1 cellular context compared by ENCODE assay signal in the genomic region with DNA sequence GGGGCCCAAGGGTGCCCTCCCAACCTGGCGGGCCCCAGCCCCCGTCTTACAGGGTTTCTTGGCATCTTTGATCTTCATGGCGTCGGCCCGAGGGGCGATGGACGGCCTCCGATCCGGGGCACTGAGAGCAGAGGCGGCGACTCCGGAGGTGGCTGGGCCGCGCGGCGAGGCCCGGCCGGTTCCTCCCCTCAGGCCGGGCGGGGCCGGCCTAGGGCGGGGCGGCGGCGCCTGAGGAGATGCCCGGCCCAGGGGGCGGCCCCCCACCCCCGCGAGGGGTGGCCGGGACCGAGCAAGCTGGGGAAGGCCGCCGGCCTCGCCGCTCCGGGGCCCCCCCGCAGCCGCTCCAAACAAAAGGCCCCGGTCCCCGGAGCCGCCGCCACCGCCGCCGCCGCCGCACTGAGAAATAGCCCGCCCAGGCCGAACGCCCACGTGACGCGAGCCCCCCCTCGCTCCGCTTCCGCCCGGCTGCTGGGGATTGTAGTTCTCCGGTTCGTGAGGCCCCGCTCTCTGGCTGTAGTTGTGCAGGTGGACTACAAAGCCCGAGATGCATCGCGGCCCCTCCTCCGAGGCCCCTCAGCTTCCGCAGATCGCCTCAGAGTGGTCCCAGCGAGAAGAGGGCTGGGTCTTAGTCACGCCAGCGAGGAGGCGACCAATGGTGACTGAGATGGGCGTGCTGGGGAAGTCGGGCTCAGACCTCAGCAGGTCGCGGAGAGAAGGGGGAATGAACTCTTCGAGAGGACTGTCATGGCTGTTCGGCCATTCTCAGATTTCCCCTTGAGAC.
TF ChIP-seq lines count a peak whose summit lies in the region.

Gene PANK3 (minus strand): TSS at position 163 of the 781 bp plus-strand sequence. CDS start 85 bp downstream, at position 78.

TF ChIP-seq in HepG2, 621 proteins besides CTCF, POLR2A, EP300 and RAD21 (continued from another document and continues in another):
- TF ChIP-seq REST (IDR thresholded peaks at IDR 0.05; ENCODE audit: borderline replicate concordance in 1 of 2, low read depth in 1 of 2, low read length in 2 of 2) (peak in 1 of 2 experiments; percentile 66; a peak in 2 of 4 replicates), NR2F6 (IDR thresholded peaks at IDR 0.05) (no peak), NR2F6 (CRISPR knock-in tag; IDR thresholded peaks at IDR 0.05) (peak; percentile 31; the same call in 1 of the 2 replicates), SPEN (CRISPR knock-in tag; IDR thresholded peaks at IDR 0.05; ENCODE audit: low read depth) (peak; percentile 73), NPAS2 (CRISPR knock-in tag; IDR thresholded peaks at IDR 0.05; ENCODE audit: borderline replicate concordance) (peak; percentile 30; the same call in 1 of the 2 replicates), EZH2 (conservative IDR thresholded peaks at IDR 0.05; ENCODE audit: low read depth, low read length) (no peak), LCORL (IDR thresholded peaks at IDR 0.05) (no peak), LCORL (CRISPR knock-in tag; IDR thresholded peaks at IDR 0.05) (no peak), SNAI1 (CRISPR knock-in tag; IDR thresholded peaks at IDR 0.05; ENCODE audit: borderline replicate concordance) (no peak), ZNF451 (CRISPR knock-in tag; IDR thresholded peaks at IDR 0.05) (peak; percentile 44; the same call in 1 of the 2 replicates), NCOA1 (CRISPR knock-in tag; IDR thresholded peaks at IDR 0.05) (no peak), ZNF616 (CRISPR knock-in tag; IDR thresholded peaks at IDR 0.05; ENCODE audit: low read depth) (peak; percentile 47; the same call in 1 of the 2 replicates), ATF1 (CRISPR knock-in tag; IDR thresholded peaks at IDR 0.05) (no peak; the same call in none of the 2 replicates), ZSCAN5A (CRISPR knock-in tag; IDR thresholded peaks at IDR 0.05; ENCODE audit: borderline replicate concordance) (no peak; the same call in 1 of the 2 replicates), SRY (CRISPR knock-in tag; IDR thresholded peaks at IDR 0.05) (no peak; the same call in 1 of the 2 replicates), ZC3H13 (CRISPR knock-in tag; IDR thresholded peaks at IDR 0.05) (no peak; the same call in 1 of the 2 replicates), ZNF549 (CRISPR knock-in tag; IDR thresholded peaks at IDR 0.05) (no peak), SMAD3 (CRISPR knock-in tag; IDR thresholded peaks at IDR 0.05) (no peak), IRF2 (CRISPR knock-in tag; IDR thresholded peaks at IDR 0.05) (peak; percentile 95), ZNF34 (CRISPR knock-in tag; IDR thresholded peaks at IDR 0.05; ENCODE audit: borderline replicate concordance) (0 out of 2 replicates have a peak, but pooled peaks have one; percentile 18), ZNF781 (CRISPR knock-in tag; IDR thresholded peaks at IDR 0.05; ENCODE audit: borderline replicate concordance, not compliant biosample characterization) (peak; percentile 77), ZNF709 (CRISPR knock-in tag; IDR thresholded peaks at IDR 0.05) (no peak; the same call in 1 of the 2 replicates), PRMT3 (CRISPR knock-in tag; IDR thresholded peaks at IDR 0.05; ENCODE audit: borderline replicate concordance, low read depth) (no peak), KDM1A (CRISPR knock-in tag; IDR thresholded peaks at IDR 0.05) (no peak), ISL2 (CRISPR knock-in tag; IDR thresholded peaks at IDR 0.05) (no peak), FOXP1 (IDR thresholded peaks at IDR 0.05) (no peak), FOXP1 (CRISPR knock-in tag; IDR thresholded peaks at IDR 0.05) (no peak)
- TF ChIP-seq, protein P1, sequence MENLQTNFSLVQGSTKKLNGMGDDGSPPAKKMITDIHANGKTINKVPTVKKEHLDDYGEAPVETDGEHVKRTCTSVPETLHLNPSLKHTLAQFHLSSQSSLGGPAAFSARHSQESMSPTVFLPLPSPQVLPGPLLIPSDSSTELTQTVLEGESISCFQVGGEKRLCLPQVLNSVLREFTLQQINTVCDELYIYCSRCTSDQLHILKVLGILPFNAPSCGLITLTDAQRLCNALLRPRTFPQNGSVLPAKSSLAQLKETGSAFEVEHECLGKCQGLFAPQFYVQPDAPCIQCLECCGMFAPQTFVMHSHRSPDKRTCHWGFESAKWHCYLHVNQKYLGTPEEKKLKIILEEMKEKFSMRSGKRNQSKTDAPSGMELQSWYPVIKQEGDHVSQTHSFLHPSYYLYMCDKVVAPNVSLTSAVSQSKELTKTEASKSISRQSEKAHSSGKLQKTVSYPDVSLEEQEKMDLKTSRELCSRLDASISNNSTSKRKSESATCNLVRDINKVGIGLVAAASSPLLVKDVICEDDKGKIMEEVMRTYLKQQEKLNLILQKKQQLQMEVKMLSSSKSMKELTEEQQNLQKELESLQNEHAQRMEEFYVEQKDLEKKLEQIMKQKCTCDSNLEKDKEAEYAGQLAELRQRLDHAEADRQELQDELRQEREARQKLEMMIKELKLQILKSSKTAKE (CRISPR knock-in tag; IDR thresholded peaks at IDR 0.05; ENCODE audit: borderline replicate concordance) = no peak
- TF ChIP-seq, protein P2, sequence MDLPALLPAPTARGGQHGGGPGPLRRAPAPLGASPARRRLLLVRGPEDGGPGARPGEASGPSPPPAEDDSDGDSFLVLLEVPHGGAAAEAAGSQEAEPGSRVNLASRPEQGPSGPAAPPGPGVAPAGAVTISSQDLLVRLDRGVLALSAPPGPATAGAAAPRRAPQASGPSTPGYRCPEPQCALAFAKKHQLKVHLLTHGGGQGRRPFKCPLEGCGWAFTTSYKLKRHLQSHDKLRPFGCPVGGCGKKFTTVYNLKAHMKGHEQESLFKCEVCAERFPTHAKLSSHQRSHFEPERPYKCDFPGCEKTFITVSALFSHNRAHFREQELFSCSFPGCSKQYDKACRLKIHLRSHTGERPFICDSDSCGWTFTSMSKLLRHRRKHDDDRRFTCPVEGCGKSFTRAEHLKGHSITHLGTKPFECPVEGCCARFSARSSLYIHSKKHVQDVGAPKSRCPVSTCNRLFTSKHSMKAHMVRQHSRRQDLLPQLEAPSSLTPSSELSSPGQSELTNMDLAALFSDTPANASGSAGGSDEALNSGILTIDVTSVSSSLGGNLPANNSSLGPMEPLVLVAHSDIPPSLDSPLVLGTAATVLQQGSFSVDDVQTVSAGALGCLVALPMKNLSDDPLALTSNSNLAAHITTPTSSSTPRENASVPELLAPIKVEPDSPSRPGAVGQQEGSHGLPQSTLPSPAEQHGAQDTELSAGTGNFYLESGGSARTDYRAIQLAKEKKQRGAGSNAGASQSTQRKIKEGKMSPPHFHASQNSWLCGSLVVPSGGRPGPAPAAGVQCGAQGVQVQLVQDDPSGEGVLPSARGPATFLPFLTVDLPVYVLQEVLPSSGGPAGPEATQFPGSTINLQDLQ (CRISPR knock-in tag; IDR thresholded peaks at IDR 0.05) = 0 out of 2 replicates have a peak, but pooled peaks have one; percentile 51
- TF ChIP-seq, protein P3, sequence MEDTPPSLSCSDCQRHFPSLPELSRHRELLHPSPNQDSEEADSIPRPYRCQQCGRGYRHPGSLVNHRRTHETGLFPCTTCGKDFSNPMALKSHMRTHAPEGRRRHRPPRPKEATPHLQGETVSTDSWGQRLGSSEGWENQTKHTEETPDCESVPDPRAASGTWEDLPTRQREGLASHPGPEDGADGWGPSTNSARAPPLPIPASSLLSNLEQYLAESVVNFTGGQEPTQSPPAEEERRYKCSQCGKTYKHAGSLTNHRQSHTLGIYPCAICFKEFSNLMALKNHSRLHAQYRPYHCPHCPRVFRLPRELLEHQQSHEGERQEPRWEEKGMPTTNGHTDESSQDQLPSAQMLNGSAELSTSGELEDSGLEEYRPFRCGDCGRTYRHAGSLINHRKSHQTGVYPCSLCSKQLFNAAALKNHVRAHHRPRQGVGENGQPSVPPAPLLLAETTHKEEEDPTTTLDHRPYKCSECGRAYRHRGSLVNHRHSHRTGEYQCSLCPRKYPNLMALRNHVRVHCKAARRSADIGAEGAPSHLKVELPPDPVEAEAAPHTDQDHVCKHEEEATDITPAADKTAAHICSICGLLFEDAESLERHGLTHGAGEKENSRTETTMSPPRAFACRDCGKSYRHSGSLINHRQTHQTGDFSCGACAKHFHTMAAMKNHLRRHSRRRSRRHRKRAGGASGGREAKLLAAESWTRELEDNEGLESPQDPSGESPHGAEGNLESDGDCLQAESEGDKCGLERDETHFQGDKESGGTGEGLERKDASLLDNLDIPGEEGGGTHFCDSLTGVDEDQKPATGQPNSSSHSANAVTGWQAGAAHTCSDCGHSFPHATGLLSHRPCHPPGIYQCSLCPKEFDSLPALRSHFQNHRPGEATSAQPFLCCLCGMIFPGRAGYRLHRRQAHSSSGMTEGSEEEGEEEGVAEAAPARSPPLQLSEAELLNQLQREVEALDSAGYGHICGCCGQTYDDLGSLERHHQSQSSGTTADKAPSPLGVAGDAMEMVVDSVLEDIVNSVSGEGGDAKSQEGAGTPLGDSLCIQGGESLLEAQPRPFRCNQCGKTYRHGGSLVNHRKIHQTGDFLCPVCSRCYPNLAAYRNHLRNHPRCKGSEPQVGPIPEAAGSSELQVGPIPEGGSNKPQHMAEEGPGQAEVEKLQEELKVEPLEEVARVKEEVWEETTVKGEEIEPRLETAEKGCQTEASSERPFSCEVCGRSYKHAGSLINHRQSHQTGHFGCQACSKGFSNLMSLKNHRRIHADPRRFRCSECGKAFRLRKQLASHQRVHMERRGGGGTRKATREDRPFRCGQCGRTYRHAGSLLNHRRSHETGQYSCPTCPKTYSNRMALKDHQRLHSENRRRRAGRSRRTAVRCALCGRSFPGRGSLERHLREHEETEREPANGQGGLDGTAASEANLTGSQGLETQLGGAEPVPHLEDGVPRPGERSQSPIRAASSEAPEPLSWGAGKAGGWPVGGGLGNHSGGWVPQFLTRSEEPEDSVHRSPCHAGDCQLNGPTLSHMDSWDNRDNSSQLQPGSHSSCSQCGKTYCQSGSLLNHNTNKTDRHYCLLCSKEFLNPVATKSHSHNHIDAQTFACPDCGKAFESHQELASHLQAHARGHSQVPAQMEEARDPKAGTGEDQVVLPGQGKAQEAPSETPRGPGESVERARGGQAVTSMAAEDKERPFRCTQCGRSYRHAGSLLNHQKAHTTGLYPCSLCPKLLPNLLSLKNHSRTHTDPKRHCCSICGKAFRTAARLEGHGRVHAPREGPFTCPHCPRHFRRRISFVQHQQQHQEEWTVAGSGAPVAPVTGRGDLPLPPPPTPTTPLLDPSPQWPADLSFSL (CRISPR knock-in tag; IDR thresholded peaks at IDR 0.05) = no peak
- TF ChIP-seq, protein P4, sequence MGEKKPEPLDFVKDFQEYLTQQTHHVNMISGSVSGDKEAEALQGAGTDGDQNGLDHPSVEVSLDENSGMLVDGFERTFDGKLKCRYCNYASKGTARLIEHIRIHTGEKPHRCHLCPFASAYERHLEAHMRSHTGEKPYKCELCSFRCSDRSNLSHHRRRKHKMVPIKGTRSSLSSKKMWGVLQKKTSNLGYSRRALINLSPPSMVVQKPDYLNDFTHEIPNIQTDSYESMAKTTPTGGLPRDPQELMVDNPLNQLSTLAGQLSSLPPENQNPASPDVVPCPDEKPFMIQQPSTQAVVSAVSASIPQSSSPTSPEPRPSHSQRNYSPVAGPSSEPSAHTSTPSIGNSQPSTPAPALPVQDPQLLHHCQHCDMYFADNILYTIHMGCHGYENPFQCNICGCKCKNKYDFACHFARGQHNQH (CRISPR knock-in tag; IDR thresholded peaks at IDR 0.05) = peak; percentile 46; the same call in 1 of the 2 replicates
- TF ChIP-seq, protein P5, sequence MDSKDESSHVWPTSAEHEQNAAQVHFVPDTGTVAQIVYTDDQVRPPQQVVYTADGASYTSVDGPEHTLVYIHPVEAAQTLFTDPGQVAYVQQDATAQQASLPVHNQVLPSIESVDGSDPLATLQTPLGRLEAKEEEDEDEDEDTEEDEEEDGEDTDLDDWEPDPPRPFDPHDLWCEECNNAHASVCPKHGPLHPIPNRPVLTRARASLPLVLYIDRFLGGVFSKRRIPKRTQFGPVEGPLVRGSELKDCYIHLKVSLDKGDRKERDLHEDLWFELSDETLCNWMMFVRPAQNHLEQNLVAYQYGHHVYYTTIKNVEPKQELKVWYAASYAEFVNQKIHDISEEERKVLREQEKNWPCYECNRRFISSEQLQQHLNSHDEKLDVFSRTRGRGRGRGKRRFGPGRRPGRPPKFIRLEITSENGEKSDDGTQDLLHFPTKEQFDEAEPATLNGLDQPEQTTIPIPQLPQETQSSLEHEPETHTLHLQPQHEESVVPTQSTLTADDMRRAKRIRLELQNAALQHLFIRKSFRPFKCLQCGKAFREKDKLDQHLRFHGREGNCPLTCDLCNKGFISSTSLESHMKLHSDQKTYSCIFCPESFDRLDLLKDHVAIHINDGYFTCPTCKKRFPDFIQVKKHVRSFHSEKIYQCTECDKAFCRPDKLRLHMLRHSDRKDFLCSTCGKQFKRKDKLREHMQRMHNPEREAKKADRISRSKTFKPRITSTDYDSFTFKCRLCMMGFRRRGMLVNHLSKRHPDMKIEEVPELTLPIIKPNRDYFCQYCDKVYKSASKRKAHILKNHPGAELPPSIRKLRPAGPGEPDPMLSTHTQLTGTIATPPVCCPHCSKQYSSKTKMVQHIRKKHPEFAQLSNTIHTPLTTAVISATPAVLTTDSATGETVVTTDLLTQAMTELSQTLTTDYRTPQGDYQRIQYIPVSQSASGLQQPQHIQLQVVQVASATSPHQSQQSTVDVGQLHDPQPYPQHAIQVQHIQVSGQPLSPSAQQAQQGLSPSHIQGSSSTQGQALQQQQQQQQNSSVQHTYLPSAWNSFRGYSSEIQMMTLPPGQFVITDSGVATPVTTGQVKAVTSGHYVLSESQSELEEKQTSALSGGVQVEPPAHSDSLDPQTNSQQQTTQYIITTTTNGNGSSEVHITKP (CRISPR knock-in tag; IDR thresholded peaks at IDR 0.05; ENCODE audit: low read depth) = peak; percentile 70; the same call in 1 of the 2 replicates
